In genomic region chr13:19181021-19181620, GRCh38 we compare ENCODE assay signal across 16 cellular contexts. TPM values are rescaled to one million over a fixed set of nuclear protein-coding genes. Genes with fewer than 3 reads are reported as not detected.
A peak's percentile ranks its signal among the peaks of the same experiment; 100 is the strongest.
DNase-seq lines count a peak whose midpoint lies in the region; ATAC-seq and TF ChIP-seq lines count a peak whose summit lies in the region.
"Had no signal": no experiment of that assay in that cellular context is flagged by ENCODE, and none has a peak within 500 bp of the region (broad histone marks: within the 10 kb centered on the region; RNA-seq: fewer than 3 reads in every experiment).

No MANE protein-coding gene starts in this region.

- ATAC-seq in omental fat pad (ENCODE audit: low FRiP score): no peak

- no peaks in the 10 kb centered on the region for H3K36me3 Mint-ChIP-seq in activated CD4-positive, alpha-beta T cell treated with anti-CD3 and anti-CD28 coated beads, Interleukin-2, amount 10 ng/mL, durations not matched to agents 24 days and 14 days (ENCODE audit: low read depth)
- H3K36me3 Mint-ChIP-seq in MCF 10A (ENCODE audit: insufficient read depth, unreplicated experiment): no peaks in the 10 kb centered on the region
- H3K36me3 Mint-ChIP-seq: CD4-positive, CD25-positive, alpha-beta regulatory T cell had no signal

- no peak overlapping the region for H3K4me3 ChIP-seq in coronary artery
- H3K4me3 ChIP-seq: BLaER1 treated with 17β-estradiol and CSF1 and Interleukin-3, amounts not matched to agents 10 nM and 100 nM had no signal

- peaks cover 4% of the 10 kb centered on the region for H3K9me3 Mint-ChIP-seq in activated CD4-positive, alpha-beta T cell treated with anti-CD3 and anti-CD28 coated beads, Interleukin-2, amount 10 ng/mL, durations not matched to agents 24 days and 14 days
- peaks cover 1% of the 10 kb centered on the region for H3K9me3 Mint-ChIP-seq in MCF 10A (ENCODE audit: unreplicated experiment)

- H3K4me3 Mint-ChIP-seq in activated CD4-positive, alpha-beta T cell treated with anti-CD3 and anti-CD28 coated beads, Interleukin-2, amount 10 ng/mL, durations not matched to agents 24 days and 14 days: no peak overlapping the region
- H3K4me3 Mint-ChIP-seq in MCF 10A (ENCODE audit: unreplicated experiment): no peak overlapping the region
- H3K4me3 Mint-ChIP-seq: CD4-positive, CD25-positive, alpha-beta regulatory T cell; H9 had no signal

- peak; percentile 24 for DNase-seq in activated CD4-positive, alpha-beta T cell treated with anti-CD3 and anti-CD28 coated beads, Interleukin-2, amount 10 ng/mL, durations not matched to agents 24 days and 14 days
- DNase-seq in activated CD4-positive, alpha-beta T cell treated with anti-CD3 and anti-CD28 coated beads for 1 hour: no peak
- DNase-seq in coronary artery (ENCODE audit: low spot score) (peak; percentile 3), mucosa of gallbladder (ENCODE audit: low spot score) (peak; percentile 1), ureter (ENCODE audit: low spot score) (peak; percentile 25), MCF 10A (ENCODE audit: unreplicated experiment) (no peak), omental fat pad (ENCODE audit: low spot score) (no peak)
- DNase-seq: 8988T; ACHN; CD4-positive, CD25-positive, alpha-beta regulatory T cell; DMS 273 treated with DMSO at 0.1 percent for 48 hours; GOT3; H9 had no signal

- intact Hi-C loops in activated CD4-positive, alpha-beta T cell treated with anti-CD3 and anti-CD28 coated beads, Interleukin-2, amount 10 ng/mL, durations not matched to agents 24 days and 14 days (cut with micrococcal nuclease): no loop called here
- intact Hi-C loops in MCF 10A (cut with micrococcal nuclease): no loop called here

- no peak overlapping the region for H3K27ac ChIP-seq in coronary artery
- H3K27ac ChIP-seq: BLaER1 treated with 17β-estradiol and CSF1 and Interleukin-3, amounts not matched to agents 10 nM and 100 nM had no signal

- POLR2A ChIA-PET in MCF 10A (lab: Yijun Ruan, JAX): interaction anchor here (0.7 kb wide), 1 partner anchor 292 kb away, joined by 3 read pairs; no protein-coding TSS in a partner anchor

- no peak for TF ChIP-seq CTCF in coronary artery (IDR thresholded peaks at IDR 0.05)
- TF ChIP-seq CTCF in MCF 10A (IDR thresholded peaks at IDR 0.05; ENCODE audit: unreplicated experiment): no peak
- TF ChIP-seq CTCF in omental fat pad (IDR thresholded peaks at IDR 0.05): no peak

- H3K27ac Mint-ChIP-seq in activated CD4-positive, alpha-beta T cell treated with anti-CD3 and anti-CD28 coated beads, Interleukin-2, amount 10 ng/mL, durations not matched to agents 24 days and 14 days: no peak overlapping the region
- no peak overlapping the region for H3K27ac Mint-ChIP-seq in MCF 10A (ENCODE audit: low read depth, unreplicated experiment)
- H3K27ac Mint-ChIP-seq: CD4-positive, CD25-positive, alpha-beta regulatory T cell; H9 had no signal

- CTCF ChIA-PET in MCF 10A (lab: Yijun Ruan, JAX): interaction anchor here (0.6 kb wide), 1 partner anchor 247 kb away, joined by 3 read pairs; no protein-coding TSS in a partner anchor

- no peaks in the 10 kb centered on the region for H3K4me1 Mint-ChIP-seq in activated CD4-positive, alpha-beta T cell treated with anti-CD3 and anti-CD28 coated beads, Interleukin-2, amount 10 ng/mL, durations not matched to agents 24 days and 14 days
- H3K4me1 Mint-ChIP-seq in MCF 10A (ENCODE audit: insufficient read depth, unreplicated experiment): no peaks in the 10 kb centered on the region
- H3K4me1 Mint-ChIP-seq: CD4-positive, CD25-positive, alpha-beta regulatory T cell; H9 had no signal

- no TSS peak for BruUV-seq in MCF 10A (replicated peaks; lab: Mats Ljungman, UMichigan)

- no peaks in the 10 kb centered on the region for H3K27me3 Mint-ChIP-seq in activated CD4-positive, alpha-beta T cell treated with anti-CD3 and anti-CD28 coated beads, Interleukin-2, amount 10 ng/mL, durations not matched to agents 24 days and 14 days
- no peaks in the 10 kb centered on the region for H3K27me3 Mint-ChIP-seq in MCF 10A (ENCODE audit: insufficient read depth, unreplicated experiment)
- H3K27me3 Mint-ChIP-seq: CD4-positive, CD25-positive, alpha-beta regulatory T cell had no signal

RNA-seq across cellular contexts. Expression of gene TUBA3C, which starts 0.5 kb away (rescaled TPM):
- not detected in 2 replicates for total RNA-seq in activated CD4-positive, alpha-beta T cell treated with anti-CD3 and anti-CD28 coated beads, Interleukin-2, amount 10 ng/mL, durations not matched to agents 24 days and 14 days
- total RNA-seq in mucosa of gallbladder (not detected), ureter (not detected), MCF 10A (2022) (not detected in 2 replicates), omental fat pad (not detected)
- total RNA-seq: CD4-positive, CD25-positive, alpha-beta regulatory T cell; G401; H9; HT-29 had no signal

Comparison
In these comparisons a context has a peak if more than half of its experiments do, and no peak if none do; other contexts are left out.
1. DNase-seq: peak in activated CD4-positive, alpha-beta T cell treated with anti-CD3 and anti-CD28 coated beads, Interleukin-2, amount 10 ng/mL, durations not matched to agents 24 days and 14 days (single experiment), coronary artery (single experiment), mucosa of gallbladder (single experiment) and ureter (single experiment); none in activated CD4-positive, alpha-beta T cell treated with anti-CD3 and anti-CD28 coated beads for 1 hour (single experiment), MCF 10A (single experiment) and omental fat pad (single experiment).